17 cellular contexts compared by ENCODE assay signal in the genomic region with DNA sequence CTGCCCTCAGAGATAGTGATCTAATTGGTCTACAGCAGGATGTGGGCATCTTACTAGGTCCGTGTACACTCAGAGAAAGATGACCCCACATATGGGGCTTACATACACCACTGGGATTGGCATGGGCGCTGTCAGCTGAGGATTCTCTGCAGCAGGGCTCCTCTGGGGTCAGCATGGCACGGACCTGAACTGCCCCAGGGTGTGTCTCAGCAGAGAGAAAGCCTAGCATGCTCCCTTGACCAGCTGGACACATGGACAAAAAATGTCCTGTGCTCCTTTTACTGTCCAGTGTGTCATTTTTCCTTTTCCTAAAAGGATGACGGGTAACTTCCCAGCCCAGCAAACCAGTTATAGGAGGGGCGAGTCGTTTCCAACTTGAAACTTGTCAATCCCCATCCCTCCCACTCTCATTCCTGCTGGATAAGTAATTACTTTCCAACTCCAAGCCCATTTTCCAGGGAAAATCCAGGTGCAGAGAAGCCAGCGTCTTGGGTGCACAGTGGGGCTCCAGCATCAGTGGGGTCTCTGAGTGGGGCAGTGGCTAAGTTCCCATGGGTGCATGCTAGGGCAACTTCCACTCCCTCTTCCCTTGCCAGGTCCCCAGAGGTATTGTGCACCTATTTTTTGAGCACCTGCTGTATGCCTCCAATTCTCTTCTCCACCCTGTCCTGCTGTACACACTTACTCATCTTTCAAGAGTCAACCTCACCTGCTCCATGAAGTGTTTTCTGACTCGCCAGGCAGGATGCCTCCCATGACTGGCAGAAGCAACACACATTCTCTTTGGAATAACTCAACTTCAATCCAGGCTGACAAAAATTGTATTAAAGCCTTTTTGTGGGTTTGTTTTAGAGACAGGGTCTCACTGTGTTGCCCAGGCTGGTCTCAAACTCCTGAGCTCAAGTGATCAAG. TPM values are rescaled to one million over a fixed set of nuclear protein-coding genes. Genes with fewer than 3 reads are reported as not detected.
"Had no signal": no experiment of that assay in that cellular context is flagged by ENCODE, and none has a peak within 500 bp of the region (broad histone marks: within the 10 kb centered on the region; RNA-seq: fewer than 3 reads in every experiment).

No MANE protein-coding gene starts in this region.

- ATAC-seq: left cardiac atrium had no signal

- H3K4me3 Mint-ChIP-seq: activated naive CD8-positive, alpha-beta T cell; naive thymus-derived CD4-positive, alpha-beta T cell; neural progenitor cell; stimulated activated naive CD8-positive, alpha-beta T cell treated with anti-CD3 and anti-CD28 coated beads, Interleukin-15, Interleukin-2, amounts not matched to agents 100 ng/mL and 50 ng/mL, for 24 hours; T-helper 1 cell treated with Interleukin-12 subunit alpha and Interleukin-12 subunit beta and Interleukin-4 antibody, amounts not matched to agents 30 μg/mL and 1 μg/mL, for 36 hours had no signal

- H3K9me3 ChIP-seq: transverse colon, uterus had no signal

- H3K9me3 Mint-ChIP-seq: neural progenitor cell; stimulated activated naive CD8-positive, alpha-beta T cell treated with anti-CD3 and anti-CD28 coated beads, Interleukin-15, Interleukin-2, amounts not matched to agents 100 ng/mL and 50 ng/mL, for 24 hours; T-helper 1 cell treated with Interleukin-12 subunit alpha and Interleukin-12 subunit beta and Interleukin-4 antibody, amounts not matched to agents 30 μg/mL and 1 μg/mL, for 36 hours had no signal

- H3K36me3 ChIP-seq: neural progenitor cell, transverse colon, uterus had no signal

- H3K27me3 ChIP-seq: uterus had no signal

- H2AFZ ChIP-seq: neural progenitor cell had no signal

- H3K4me1 ChIP-seq: uterus had no signal

- H3K9ac ChIP-seq: neural progenitor cell had no signal

- H3K4me1 Mint-ChIP-seq: neural progenitor cell had no signal

- H3K27ac ChIP-seq: neural progenitor cell, transverse colon, uterus, VCaP had no signal

- H3K4me3 ChIP-seq: neural progenitor cell, transverse colon, uterus had no signal

- DNase-seq: activated CD4-positive, CD25-positive, alpha-beta regulatory T cell treated with anti-CD3 and anti-CD28 coated beads, Interleukin-2, amount 50 U/mL, for 72 hours; activated T-cell treated with anti-CD3 and anti-CD28 coated beads for 4 hours; dermis blood vessel endothelial cell; effector memory CD4-positive, alpha-beta T cell; glutamatergic neuron; left cardiac atrium; naive thymus-derived CD4-positive, alpha-beta T cell; transverse colon; uterus had no signal

- H3K36me3 Mint-ChIP-seq: activated naive CD8-positive, alpha-beta T cell; neural progenitor cell had no signal

- H3K27ac Mint-ChIP-seq: activated naive CD8-positive, alpha-beta T cell; neural progenitor cell; progenitor cell of endocrine pancreas; stimulated activated naive CD8-positive, alpha-beta T cell treated with anti-CD3 and anti-CD28 coated beads, Interleukin-15, Interleukin-2, amounts not matched to agents 100 ng/mL and 50 ng/mL, for 24 hours; T-helper 1 cell treated with Interleukin-12 subunit alpha and Interleukin-12 subunit beta and Interleukin-4 antibody, amounts not matched to agents 30 μg/mL and 1 μg/mL, for 36 hours had no signal

- H3K4me2 ChIP-seq: neural progenitor cell had no signal

RNA-seq across cellular contexts. Expression of a gene that starts 5.0 kb away (rescaled TPM):
- total RNA-seq: activated CD8-positive, alpha-beta memory T cell treated with anti-CD3 and anti-CD28 coated beads for 36 hours; dermis blood vessel endothelial cell; naive thymus-derived CD4-positive, alpha-beta T cell; skeletal muscle tissue had no signal
- polyA plus RNA-seq: naive thymus-derived CD4-positive, alpha-beta T cell had no signal
